ENCODE assay signal across 2 cellular contexts in genomic region chr17:78341559-78342437, GRCh38.
TF ChIP-seq lines count a peak whose summit lies in the region.

No MANE protein-coding gene starts in this region.

TF ChIP-seq in IMR-90, 13 proteins besides CTCF, POLR2A, EP300 and RAD21:
- TF ChIP-seq MAZ (IDR thresholded peaks at IDR 0.05; ENCODE audit: borderline replicate concordance, low read depth, low read length), result 0 out of 2 replicates have a peak, but pooled peaks have one; percentile 18
- TF ChIP-seq MXI1 (IDR thresholded peaks at IDR 0.05; ENCODE audit: borderline replicate concordance, low read depth, low read length), result peak; percentile 47; the same call in 1 of the 2 replicates
- TF ChIP-seq RFX5 (IDR thresholded peaks at IDR 0.05; ENCODE audit: low read depth, low read length), result no peak

TF ChIP-seq in GM12878, 131 proteins besides CTCF, POLR2A, EP300 and RAD21:
- TF ChIP-seq IKZF1 (conservative IDR thresholded peaks at IDR 0.05) (0 out of 2 replicates have a peak, but pooled peaks have one; percentile 41), BMI1 (IDR thresholded peaks at IDR 0.05; ENCODE audit: borderline replicate concordance) (peak; percentile 30; the same call in 1 of the 2 replicates), TAF1 (IDR thresholded peaks at IDR 0.05; ENCODE audit: borderline replicate concordance, low read depth, low read length) (no peak), ZNF207 (IDR thresholded peaks at IDR 0.05; ENCODE audit: borderline replicate concordance) (no peak), SREBF1 (IDR thresholded peaks at IDR 0.05; ENCODE audit: low read length) (no peak), ZBED1 (IDR thresholded peaks at IDR 0.05; ENCODE audit: borderline replicate concordance) (no peak), ZNF217 (IDR thresholded peaks at IDR 0.05) (no peak), GATAD2B (conservative IDR thresholded peaks at IDR 0.05; ENCODE audit: low read depth) (peak; percentile 34; the same call in 1 of the 2 replicates), BCL11A (IDR thresholded peaks at IDR 0.05; ENCODE audit: low read depth, low read length) (no peak), DPF2 (IDR thresholded peaks at IDR 0.05) (peak; percentile 15; the same call in 1 of the 2 replicates), SMARCA5 (IDR thresholded peaks at IDR 0.05) (0 out of 2 replicates have a peak, but pooled peaks have one; percentile 12), ZSCAN29 (IDR thresholded peaks at IDR 0.05) (no peak), MYC (IDR thresholded peaks at IDR 0.05; ENCODE audit: insufficient read depth, insufficient read length, insufficient replicate concordance, low read length, severe bottlenecking) (no peak), HDAC6 (IDR thresholded peaks at IDR 0.05; ENCODE audit: unreplicated experiment) (no peak), KAT2A (conservative IDR thresholded peaks at IDR 0.05; ENCODE audit: control insufficient read depth, low read depth, low read length) (no peak), BHLHE40 (IDR thresholded peaks at IDR 0.05; ENCODE audit: borderline replicate concordance in 1 of 2, low read depth in 2 of 2, low read length in 1 of 2) (peak in 1 of 2 experiments; percentile 22; a peak in 1 of 4 replicates), FOS (IDR thresholded peaks at IDR 0.05; ENCODE audit: borderline replicate concordance, extremely low read depth, insufficient read length) (no peak), RBBP5 (conservative IDR thresholded peaks at IDR 0.05) (no peak), RELA (IDR thresholded peaks at IDR 0.05; ENCODE audit: borderline replicate concordance, partially characterized antibody) (no peak), FOXM1 (IDR thresholded peaks at IDR 0.05; ENCODE audit: low read depth, low read length) (no peak), NFIC (IDR thresholded peaks at IDR 0.05; ENCODE audit: low read depth, low read length) (no peak), LARP7 (IDR thresholded peaks at IDR 0.05) (peak; percentile 44), PKNOX1 (IDR thresholded peaks at IDR 0.05) (no peak), NFXL1 (IDR thresholded peaks at IDR 0.05; ENCODE audit: borderline replicate concordance) (no peak), NR2F1 (conservative IDR thresholded peaks at IDR 0.05) (no peak), RFX5 (IDR thresholded peaks at IDR 0.05; ENCODE audit: low read depth, low read length) (no peak)
- TF ChIP-seq, protein P1, sequence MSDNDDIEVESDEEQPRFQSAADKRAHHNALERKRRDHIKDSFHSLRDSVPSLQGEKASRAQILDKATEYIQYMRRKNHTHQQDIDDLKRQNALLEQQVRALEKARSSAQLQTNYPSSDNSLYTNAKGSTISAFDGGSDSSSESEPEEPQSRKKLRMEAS (IDR thresholded peaks at IDR 0.05; ENCODE audit: low read depth, low read length), result no peak
- TF ChIP-seq, protein P2, sequence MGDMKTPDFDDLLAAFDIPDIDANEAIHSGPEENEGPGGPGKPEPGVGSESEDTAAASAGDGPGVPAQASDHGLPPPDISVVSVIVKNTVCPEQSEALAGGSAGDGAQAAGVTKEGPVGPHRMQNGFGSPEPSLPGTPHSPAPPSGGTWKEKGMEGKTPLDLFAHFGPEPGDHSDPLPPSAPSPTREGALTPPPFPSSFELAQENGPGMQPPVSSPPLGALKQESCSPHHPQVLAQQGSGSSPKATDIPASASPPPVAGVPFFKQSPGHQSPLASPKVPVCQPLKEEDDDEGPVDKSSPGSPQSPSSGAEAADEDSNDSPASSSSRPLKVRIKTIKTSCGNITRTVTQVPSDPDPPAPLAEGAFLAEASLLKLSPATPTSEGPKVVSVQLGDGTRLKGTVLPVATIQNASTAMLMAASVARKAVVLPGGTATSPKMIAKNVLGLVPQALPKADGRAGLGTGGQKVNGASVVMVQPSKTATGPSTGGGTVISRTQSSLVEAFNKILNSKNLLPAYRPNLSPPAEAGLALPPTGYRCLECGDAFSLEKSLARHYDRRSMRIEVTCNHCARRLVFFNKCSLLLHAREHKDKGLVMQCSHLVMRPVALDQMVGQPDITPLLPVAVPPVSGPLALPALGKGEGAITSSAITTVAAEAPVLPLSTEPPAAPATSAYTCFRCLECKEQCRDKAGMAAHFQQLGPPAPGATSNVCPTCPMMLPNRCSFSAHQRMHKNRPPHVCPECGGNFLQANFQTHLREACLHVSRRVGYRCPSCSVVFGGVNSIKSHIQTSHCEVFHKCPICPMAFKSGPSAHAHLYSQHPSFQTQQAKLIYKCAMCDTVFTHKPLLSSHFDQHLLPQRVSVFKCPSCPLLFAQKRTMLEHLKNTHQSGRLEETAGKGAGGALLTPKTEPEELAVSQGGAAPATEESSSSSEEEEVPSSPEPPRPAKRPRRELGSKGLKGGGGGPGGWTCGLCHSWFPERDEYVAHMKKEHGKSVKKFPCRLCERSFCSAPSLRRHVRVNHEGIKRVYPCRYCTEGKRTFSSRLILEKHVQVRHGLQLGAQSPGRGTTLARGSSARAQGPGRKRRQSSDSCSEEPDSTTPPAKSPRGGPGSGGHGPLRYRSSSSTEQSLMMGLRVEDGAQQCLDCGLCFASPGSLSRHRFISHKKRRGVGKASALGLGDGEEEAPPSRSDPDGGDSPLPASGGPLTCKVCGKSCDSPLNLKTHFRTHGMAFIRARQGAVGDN (IDR thresholded peaks at IDR 0.05), result 0 out of 2 replicates have a peak, but pooled peaks have one; percentile 15
TF ChIP-seq in GM12878: peak in this region for 8.
